In the genomic region with DNA sequence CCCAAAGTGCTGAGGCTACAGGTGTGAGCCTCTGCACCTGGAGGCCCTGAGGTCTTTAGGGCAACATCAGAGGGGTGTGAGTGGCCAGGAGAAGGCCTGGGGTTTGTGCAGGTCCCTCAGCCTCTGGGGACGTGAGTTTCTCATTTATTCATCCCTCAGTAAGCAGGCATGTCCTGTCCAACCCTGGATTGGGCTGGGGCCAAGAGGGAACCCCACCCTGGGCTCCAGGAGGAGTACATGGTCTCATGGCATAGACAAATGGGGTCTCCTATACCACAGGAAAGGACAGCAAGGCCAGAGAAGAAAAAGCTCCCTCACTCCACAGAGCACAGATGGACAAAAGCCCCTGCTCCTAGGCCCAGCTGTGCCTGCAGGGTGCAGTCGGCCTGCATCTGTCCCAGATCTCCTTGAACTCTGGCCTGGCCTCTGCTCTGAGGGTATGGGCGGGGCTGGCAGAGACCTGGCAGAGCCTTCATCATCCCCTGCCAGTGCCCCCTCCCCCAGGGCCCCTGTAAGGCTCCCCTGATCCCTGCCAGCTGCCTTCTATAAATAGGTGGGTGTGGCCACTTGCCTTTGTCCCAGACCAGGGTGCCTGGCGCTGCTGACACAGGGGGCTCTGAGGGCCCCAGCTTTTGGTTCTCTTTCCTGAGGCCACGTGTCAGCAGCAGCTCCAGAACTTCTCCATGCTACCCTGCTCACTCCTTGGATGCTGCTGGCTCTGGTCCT, we compare ENCODE assay signal across 10 cellular contexts. TPM values are rescaled to one million over a fixed set of nuclear protein-coding genes. Genes with fewer than 3 reads are reported as not detected.
DNase-seq lines count a peak whose midpoint lies in the region; ATAC-seq and TF ChIP-seq lines count a peak whose summit lies in the region.
"Had no signal": no experiment of that assay in that cellular context is flagged by ENCODE, and none has a peak within 500 bp of the region (broad histone marks: within the 10 kb centered on the region; RNA-seq: fewer than 3 reads in every experiment).

No MANE protein-coding gene starts in this region.

- DNase-seq in NCI-H1417 (lab: John Stamatoyannopoulos, UW): peak in 2 of 3 experiments; percentile 2 to 13
- DNase-seq in NCI-H1417 treated with DMSO at 0.1 percent for 48 hours (lab: John Stamatoyannopoulos, UW): no peak
- peak in 1 of 2 donors; percentile 61 for DNase-seq in left lung
- no peak for DNase-seq in thyroid gland
- no peak for DNase-seq in ACHN
- DNase-seq: activated CD4-positive, CD25-positive, alpha-beta regulatory T cell treated with anti-CD3 and anti-CD28 coated beads, Interleukin-2, amount 50 U/mL, for 72 hours had no signal

- H3K4me3 Mint-ChIP-seq in brain: peak overlapping the region in 1 of 5 experiments; percentile 21
- H3K4me3 Mint-ChIP-seq: activated naive CD4-positive, alpha-beta T cell treated with anti-CD3 and anti-CD28 coated beads, Interleukin-2, amount 50 U/mL, for 24 hours had no signal

- in situ Hi-C loops in ACHN (cut with HindIII; ENCODE audit: low pct_ligation_motif_present, low pct_unique_long_range_greater_than_20kb, low sequenced_read_pairs): no loop called here

- intact Hi-C loops in left lung (cut with DNase I) (no loop called here), thyroid gland (cut with DNase I) (no loop called here)

- TF ChIP-seq CTCF in brain (conservative IDR thresholded peaks at IDR 0.05) (no peak), left lung (IDR thresholded peaks at IDR 0.05) (no peak), thyroid gland (IDR thresholded peaks at IDR 0.05) (no peak)

- H3K4me1 Mint-ChIP-seq in brain: peaks cover 44% of the 10 kb centered on the region
- H3K4me1 Mint-ChIP-seq: activated naive CD4-positive, alpha-beta T cell treated with anti-CD3 and anti-CD28 coated beads, Interleukin-2, amount 50 U/mL, for 24 hours had no signal

- ATAC-seq in left lung: peak; percentile 5
- no peak for ATAC-seq in HG03439 (IDR thresholded peaks at IDR 0.05; ENCODE audit: unreplicated experiment)
- ATAC-seq in HG03045 (IDR thresholded peaks at IDR 0.05; ENCODE audit: unreplicated experiment): no peak

- TF ChIP-seq POLR2A in thyroid gland (IDR thresholded peaks at IDR 0.05): no peak

- H3K27ac ChIP-seq in left lung (peak overlapping the region in 1 of 2 donors; percentile 58), thyroid gland (peak overlapping the region; percentile 17 to 93 (median 71))

- no peaks in the 10 kb centered on the region for H3K9me3 Mint-ChIP-seq in brain
- H3K9me3 Mint-ChIP-seq: activated naive CD4-positive, alpha-beta T cell treated with anti-CD3 and anti-CD28 coated beads, Interleukin-2, amount 50 U/mL, for 24 hours had no signal

- H3K27me3 ChIP-seq in left lung: no peaks in the 10 kb centered on the region
- no peaks in the 10 kb centered on the region for H3K27me3 ChIP-seq in thyroid gland

- H3K4me3 ChIP-seq in left lung: no peak overlapping the region
- no peak overlapping the region for H3K4me3 ChIP-seq in thyroid gland (replicated peaks in 1 of 3)

- H3K36me3 ChIP-seq in left lung (no peaks in the 10 kb centered on the region), thyroid gland (no peaks in the 10 kb centered on the region)

- H3K27ac Mint-ChIP-seq in brain: peak overlapping the region; percentile 25 to 94 (median 76)
- H3K27ac Mint-ChIP-seq: activated naive CD4-positive, alpha-beta T cell treated with anti-CD3 and anti-CD28 coated beads, Interleukin-2, amount 50 U/mL, for 24 hours had no signal

- no peaks in the 10 kb centered on the region for H3K36me3 Mint-ChIP-seq in brain
- H3K36me3 Mint-ChIP-seq: activated naive CD4-positive, alpha-beta T cell treated with anti-CD3 and anti-CD28 coated beads, Interleukin-2, amount 50 U/mL, for 24 hours had no signal

- H3K4me1 ChIP-seq in left lung (peaks cover 24 to 48% of the 10 kb centered on the region in 2 donors), thyroid gland (peaks cover 35 to 69% of the 10 kb centered on the region in 2 donors)

- WGBS in thyroid gland, 2 donors: 63 to 69% methylated on average over 4 to 5 of the region's 5 CpGs

- H3K27me3 Mint-ChIP-seq in brain: peaks cover 13% of the 10 kb centered on the region
- H3K27me3 Mint-ChIP-seq: activated naive CD4-positive, alpha-beta T cell treated with anti-CD3 and anti-CD28 coated beads, Interleukin-2, amount 50 U/mL, for 24 hours had no signal

- H3K9me3 ChIP-seq in left lung: no peaks in the 10 kb centered on the region
- H3K9me3 ChIP-seq in thyroid gland: no peaks in the 10 kb centered on the region

RNA-seq across cellular contexts. Expression of gene A4GALT, which starts 34.6 kb away (rescaled TPM):
- polyA plus RNA-seq in brain (ENCODE audit: insufficient read depth, low read depth, low replicate concordance): 5.1 TPM
- total RNA-seq in left lung: 10 to 100 TPM; 11.2 to 21.3 TPM
- total RNA-seq in thyroid gland: 10 to 100 TPM; 12.6 to 23.9 (median 18.0) TPM

RNA-seq across cellular contexts. Expression of gene CYB5R3, which starts 36.9 kb away (rescaled TPM):
- 278 TPM for polyA plus RNA-seq in brain (ENCODE audit: insufficient read depth, low read depth, low replicate concordance)
- total RNA-seq in left lung: 100 to 1,000 TPM; 250 to 265 TPM
- total RNA-seq in thyroid gland: 100 to 1,000 TPM in 1 of 4 donors, 10 to 100 TPM in 3; 52.6 to 120 (median 75.5) TPM

RNA-seq across cellular contexts. Expression of gene ATP5MGL, which starts 45.7 kb away (rescaled TPM):
- not detected for polyA plus RNA-seq in brain (ENCODE audit: insufficient read depth, low read depth, low replicate concordance)
- total RNA-seq in left lung: 1 to 10 TPM in 1 of 2 donors, under 1 TPM in 1; 0.60 to 1.2 TPM
- total RNA-seq in thyroid gland: not detected

Comparison
In these comparisons a context has a peak if more than half of its experiments do, and no peak if none do; other contexts are left out.
1. DNase-seq: peak in NCI-H1417 (2 of 3); none in NCI-H1417 treated with DMSO at 0.1 percent for 48 hours (single experiment), thyroid gland (0 of 2) and ACHN (single experiment).